8 cellular contexts compared by ENCODE assay signal in the genomic region with DNA sequence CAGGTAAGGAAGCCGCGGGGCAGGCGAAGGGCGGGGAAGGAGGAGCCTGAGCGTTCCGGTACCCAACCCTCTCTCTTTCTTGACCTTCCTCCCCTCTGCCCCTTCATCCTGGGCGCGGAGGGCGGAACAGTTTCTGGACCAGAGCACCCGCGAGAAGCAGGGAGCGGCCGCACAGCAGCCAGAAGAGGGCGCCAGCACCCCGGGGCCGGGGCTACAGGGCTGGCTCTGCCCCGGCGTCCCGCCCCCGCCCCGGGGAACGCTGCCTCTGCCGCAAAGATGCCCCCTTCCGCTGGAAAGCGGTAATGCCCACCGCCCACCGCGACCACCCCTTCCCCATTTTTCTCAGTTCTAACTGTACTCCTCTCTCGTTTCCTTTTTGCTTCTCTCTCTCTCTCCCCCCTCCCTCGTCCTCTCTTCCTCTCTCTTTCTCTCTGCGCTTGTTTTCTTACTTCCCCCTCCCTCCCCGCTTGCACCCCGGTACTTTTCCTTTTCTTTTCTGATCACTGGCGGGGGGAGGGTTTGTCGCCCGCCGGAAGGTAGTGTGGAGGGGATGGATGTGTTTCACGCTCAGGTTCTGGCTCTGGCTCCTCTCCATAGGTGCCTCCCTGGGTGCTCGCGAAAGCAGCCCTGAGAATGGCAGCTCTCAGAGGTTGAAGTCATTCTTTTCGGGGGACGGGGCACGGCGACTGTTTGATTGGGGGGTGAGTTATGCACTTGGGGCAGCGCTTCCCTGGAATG. TPM values are rescaled to one million over a fixed set of nuclear protein-coding genes. Genes with fewer than 3 reads are reported as not detected.
DNase-seq lines count a peak whose midpoint lies in the region; ATAC-seq and TF ChIP-seq lines count a peak whose summit lies in the region.

No MANE protein-coding gene starts in this region.

- H4K8ac ChIP-seq in IMR-90 (ENCODE audit: low read depth in 2 of 2, low read length in 2 of 2) = peak overlapping the region; percentile 74 to 96

- H3K4me3 ChIP-seq in DND-41 (ENCODE audit: low read depth in 1 of 2, low read length in 2 of 2) (peak overlapping the region; percentile 15 to 61; a peak in 3 of 4 replicates), IMR-90 (ENCODE audit: insufficient read depth, low read depth, low read length) (peak overlapping the region; percentile 84), right atrium auricular region (peak overlapping the region; percentile 51 to 73), rectal smooth muscle tissue (ENCODE audit: low read length) (peak overlapping the region; percentile 96), uterus (peak overlapping the region; percentile 57 to 60)

- H2AFZ ChIP-seq in DND-41 (ENCODE audit: low read depth, low read length) (peak overlapping the region; percentile 79), IMR-90 (replicated peaks; ENCODE audit: low read length, poor library complexity) (peak overlapping the region; percentile 96)

- H3K27ac Mint-ChIP-seq in activated naive CD8-positive, alpha-beta T cell treated with anti-CD3 and anti-CD28 coated beads, Interleukin-2, amount 50 U/mL, for 24 hours = peak overlapping the region; percentile 97

- H4K20me1 ChIP-seq in DND-41 (ENCODE audit: insufficient read depth, low read length) (no peaks in the 10 kb centered on the region), IMR-90 (ENCODE audit: insufficient read depth, low read length) (no peaks in the 10 kb centered on the region)

- H3K23ac ChIP-seq in IMR-90 (ENCODE audit: low read depth, low read length) = peak overlapping the region; percentile 93

- intact Hi-C loops in IMR-90 (cut with micrococcal nuclease) = loop anchor here (1.0 to 10.0 kb wide), 6 partner anchors 19 to 1139 kb away; a partner anchor contains a TSS
- intact Hi-C loops in uterus (cut with DNase I; ENCODE audit: low total_unique reads) = no loop called here

- POLR2A ChIA-PET in IMR-90 (lab: Charles Lee; ENCODE audit: unreplicated experiment) = no interaction called here

- peaks cover 55% of the 10 kb centered on the region for H3K4me1 Mint-ChIP-seq in activated naive CD8-positive, alpha-beta T cell treated with anti-CD3 and anti-CD28 coated beads, Interleukin-2, amount 50 U/mL, for 24 hours

- H4K5ac ChIP-seq in IMR-90 (ENCODE audit: low read depth, low read length) = peak overlapping the region; percentile 74

- peak overlapping the region; percentile 84 for H3K4ac ChIP-seq in IMR-90 (ENCODE audit: low read depth, low read length)

- peaks cover 12% of the 10 kb centered on the region for H3K9me3 Mint-ChIP-seq in activated naive CD8-positive, alpha-beta T cell treated with anti-CD3 and anti-CD28 coated beads, Interleukin-2, amount 50 U/mL, for 24 hours

- in situ Hi-C loops in IMR-90 (cut with MboI; ENCODE audit: low sequenced_read_pairs) = loop anchor here (5.0 kb wide), 1 partner anchor 112 kb away; a partner anchor contains a TSS

- peak overlapping the region; percentile 78 for H3K18ac ChIP-seq in IMR-90 (ENCODE audit: low read depth, low read length)

- 1% methylated on average over 13 of the region's 45 CpGs; no CpG with 5 or more reads in 1 of the 2 experiments for WGBS in IMR-90 (ENCODE audit: extremely low coverage in 2 of 2, insufficient read length in 1 of 2), 2 experiments

- H2AK5ac ChIP-seq in IMR-90 (ENCODE audit: low read depth, low read length) = peak overlapping the region; percentile 74

- peak overlapping the region; percentile 96 for H2BK120ac ChIP-seq in IMR-90 (ENCODE audit: low read depth, low read length)

- peaks cover 18% of the 10 kb centered on the region for H3K27me3 Mint-ChIP-seq in activated naive CD8-positive, alpha-beta T cell treated with anti-CD3 and anti-CD28 coated beads, Interleukin-2, amount 50 U/mL, for 24 hours

- ATAC-seq in DND-41 (ENCODE audit: insufficient read depth, low read depth) (peak; percentile 86), GM21576 (IDR thresholded peaks at IDR 0.05; ENCODE audit: unreplicated experiment) (peak; percentile 95), IMR-90 (ENCODE audit: low read depth) (peak; percentile 89), SK-N-SH treated with all-trans-retinoic acid at 6 μM for 48 hours (peak; percentile 96)
- ATAC-seq in activated naive CD8-positive, alpha-beta T cell treated with anti-CD3 and anti-CD28 coated beads, Interleukin-2, amount 50 U/mL, for 24 hours = peak; percentile 83

- H3K4me1 ChIP-seq in DND-41 (ENCODE audit: insufficient read depth, low read length) = peaks cover 52% of the 10 kb centered on the region
- H3K4me1 ChIP-seq in IMR-90 (ENCODE audit: control insufficient read depth, insufficient read depth, low read length) = peaks cover 9% of the 10 kb centered on the region
- peaks cover 0 to 36% of the 10 kb centered on the region in 2 donors for H3K4me1 ChIP-seq in right atrium auricular region
- no peaks in the 10 kb centered on the region for H3K4me1 ChIP-seq in rectal smooth muscle tissue (ENCODE audit: control insufficient read depth, insufficient read depth, low read length)
- H3K4me1 ChIP-seq in uterus = peaks cover 0 to 12% of the 10 kb centered on the region in 2 donors

- H3K27ac ChIP-seq in DND-41 (ENCODE audit: low read length) (peak overlapping the region; percentile 83), IMR-90 (ENCODE audit: insufficient read depth, low read length) (peak overlapping the region; percentile 91), right atrium auricular region (peak overlapping the region; percentile 73), rectal smooth muscle tissue (ENCODE audit: low read depth, low read length) (peak overlapping the region; percentile 83), uterus (peak overlapping the region; percentile 88 to 91)

- peak overlapping the region; percentile 97 for H2AK9ac ChIP-seq in IMR-90 (replicated peaks; ENCODE audit: low read depth, low read length, poor library complexity)

- TF ChIP-seq CTCF in DND-41 (IDR thresholded peaks at IDR 0.05; ENCODE audit: borderline replicate concordance, extremely low read depth, low read length, poor library complexity, severe bottlenecking) (peak; percentile 86), IMR-90 (conservative IDR thresholded peaks at IDR 0.05; ENCODE audit: low read depth, low read length) (peak; percentile 99), right atrium auricular region (IDR thresholded peaks at IDR 0.05) (peak; percentile 84 to 96), uterus (IDR thresholded peaks at IDR 0.05) (peak; percentile 72 to 98 (median 91))

- peaks cover 9% of the 10 kb centered on the region for H3K36me3 Mint-ChIP-seq in activated naive CD8-positive, alpha-beta T cell treated with anti-CD3 and anti-CD28 coated beads, Interleukin-2, amount 50 U/mL, for 24 hours (ENCODE audit: low read depth)

- no peaks in the 10 kb centered on the region for H3K79me2 ChIP-seq in DND-41 (ENCODE audit: insufficient read depth, low read length)

- peaks cover 11% of the 10 kb centered on the region for H3K9me1 ChIP-seq in IMR-90 (ENCODE audit: insufficient read depth, low read length)

- CTCF ChIA-PET in IMR-90 (lab: Yijun Ruan, JAX) = interaction anchor here (0.6 to 1.7 kb wide), 6 partner anchors 11 to 687 kb away, joined by 3 to 6 read pairs (median 3); a partner anchor contains a TSS

- H3K56ac ChIP-seq in IMR-90 (ENCODE audit: extremely low read depth, insufficient read depth, low read length) = peak overlapping the region; percentile 87

- H2BK5ac ChIP-seq in IMR-90 (ENCODE audit: low read depth, low read length, poor library complexity, severe bottlenecking) = peak overlapping the region; percentile 78

- H2BK15ac ChIP-seq in IMR-90 (ENCODE audit: low read depth, low read length) = peak overlapping the region; percentile 89; the same call in 2 of the 3 replicates

- H3K4me2 ChIP-seq in DND-41 (ENCODE audit: insufficient read depth, low read length) = peak overlapping the region; percentile 66
- peak overlapping the region; percentile 69 for H3K4me2 ChIP-seq in IMR-90 (ENCODE audit: low read depth, low read length)

- H3K9me3 ChIP-seq in DND-41 (ENCODE audit: insufficient read depth, low read length, severe bottlenecking) (peaks cover under 1% of the 10 kb centered on the region), IMR-90 (ENCODE audit: control insufficient read depth, insufficient read depth, low read length) (no peaks in the 10 kb centered on the region), right atrium auricular region (peaks cover 0 to 7% of the 10 kb centered on the region in 2 donors), uterus (no peaks in the 10 kb centered on the region)

- H3K79me1 ChIP-seq in IMR-90 (ENCODE audit: low read depth in 1 of 2, low read length in 2 of 2) = peaks cover 5 to 43% of the 10 kb centered on the region in 2 experiments; a peak in 3 of 4 replicates

- H3K14ac ChIP-seq in IMR-90 (replicated peaks; ENCODE audit: low read depth, low read length) = peak overlapping the region; percentile 81

- peak; percentile 87 for TF ChIP-seq RAD21 in IMR-90 (IDR thresholded peaks at IDR 0.05; ENCODE audit: low read length)

- H2BK20ac ChIP-seq in IMR-90 (ENCODE audit: low read depth, low read length) = peak overlapping the region; percentile 83

- no peak for TF ChIP-seq POLR2A in IMR-90 (IDR thresholded peaks at IDR 0.05; ENCODE audit: low read depth, low read length)
- TF ChIP-seq POLR2A in uterus (IDR thresholded peaks at IDR 0.05) = peak in 1 of 2 donors; percentile 42

- DNase-seq in DND-41 (peak; percentile 88), IMR-90 (peak; percentile 82), right atrium auricular region (ENCODE audit: low spot score) (peak; percentile 78), uterus (peak; percentile 88 to 93)
- DNase-seq in activated naive CD8-positive, alpha-beta T cell treated with anti-CD3 and anti-CD28 coated beads, Interleukin-2, amount 50 U/mL, for 24 hours = peak; percentile 98

- H3K4me3 Mint-ChIP-seq in activated naive CD8-positive, alpha-beta T cell treated with anti-CD3 and anti-CD28 coated beads, Interleukin-2, amount 50 U/mL, for 24 hours = peak overlapping the region; percentile 99

- dilution Hi-C loops in IMR-90 (cut with HindIII; ENCODE audit: low sequenced_read_pairs, unreplicated experiment) = no loop called here

- H3K27me3 ChIP-seq in DND-41 (ENCODE audit: insufficient read depth, low read length, poor library complexity) = no peaks in the 10 kb centered on the region
- H3K27me3 ChIP-seq in IMR-90 (ENCODE audit: control insufficient read depth, insufficient read depth, low read length) = no peaks in the 10 kb centered on the region
- H3K27me3 ChIP-seq in right atrium auricular region = no peaks in the 10 kb centered on the region
- H3K27me3 ChIP-seq in rectal smooth muscle tissue (ENCODE audit: control insufficient read depth, insufficient read depth, low read length) = no peaks in the 10 kb centered on the region
- no peaks in the 10 kb centered on the region for H3K27me3 ChIP-seq in uterus

- H3K9ac ChIP-seq in DND-41 (ENCODE audit: low read depth, low read length) = peak overlapping the region; percentile 63
- peak overlapping the region; percentile 95 for H3K9ac ChIP-seq in IMR-90 (ENCODE audit: low read depth, low read length)
- peak overlapping the region; percentile 51 for H3K9ac ChIP-seq in rectal smooth muscle tissue (ENCODE audit: low read length)

- peak overlapping the region; percentile 83 for H4K91ac ChIP-seq in IMR-90 (ENCODE audit: insufficient read depth, low read depth, low read length)

- H3K36me3 ChIP-seq in DND-41 (ENCODE audit: insufficient read depth, low read length) = no peaks in the 10 kb centered on the region
- H3K36me3 ChIP-seq in IMR-90 (ENCODE audit: control insufficient read depth, insufficient read depth, low read length) = no peaks in the 10 kb centered on the region
- no peaks in the 10 kb centered on the region for H3K36me3 ChIP-seq in right atrium auricular region
- H3K36me3 ChIP-seq in rectal smooth muscle tissue (ENCODE audit: control insufficient read depth, insufficient read depth, low read length) = no peaks in the 10 kb centered on the region
- H3K36me3 ChIP-seq in uterus = no peaks in the 10 kb centered on the region

- BruUV-seq in IMR-90 (replicated peaks; lab: Mats Ljungman, UMichigan) = no TSS peak

RNA-seq across cellular contexts. Expression of a gene that starts 13.1 kb away (rescaled TPM):
- 5.0 and 5.7 TPM in 2 replicates for total RNA-seq in IMR-90 (2012; rRNA removed)
- 15.8 and 16.8 TPM in 2 replicates for polyA plus RNA-seq in IMR-90 (2012; rRNA removed)
- polyA plus RNA-seq in IMR-90 (2012; cell fraction: cytosol; rRNA removed) = 9.1 and 12.2 TPM in 2 replicates
- 32.9 and 37.2 TPM in 2 replicates for polyA plus RNA-seq in IMR-90 (2012; cell fraction: nucleus; rRNA removed; ENCODE audit: low replicate concordance)
- 1 to 10 TPM; 1.4 to 2.2 TPM for total RNA-seq in right atrium auricular region
- 10 to 100 TPM in 3 of 4 donors, 1 to 10 TPM in 1; 4.5 to 13.1 (median 12.6) TPM for total RNA-seq in uterus

Comparison
In these comparisons a context has a peak if more than half of its experiments do, and no peak if none do; other contexts are left out.
1. Peak in every context shown above with its lines: DNase-seq, ATAC-seq, H3K4me3 ChIP-seq and H3K27ac ChIP-seq.
2. H3K4me3 ChIP-seq: peak in every context shown above with its lines; median percentile 96 in rectal smooth muscle tissue; 84 in IMR-90; 62 in right atrium auricular region; 58 in uterus; 38 in DND-41.